ENCODE assay signal across 11 cellular contexts in genomic region chr12:122909442-122910288, GRCh38. TPM values are rescaled to one million over a fixed set of nuclear protein-coding genes. Genes with fewer than 3 reads are reported as not detected.
A peak's percentile ranks its signal among the peaks of the same experiment; 100 is the strongest.
DNase-seq lines count a peak whose midpoint lies in the region; ATAC-seq and TF ChIP-seq lines count a peak whose summit lies in the region.
"Had no signal": no experiment of that assay in that cellular context is flagged by ENCODE, and none has a peak within 500 bp of the region (broad histone marks: within the 10 kb centered on the region; RNA-seq: fewer than 3 reads in every experiment).

No MANE protein-coding gene starts in this region.

- intact Hi-C loops in heart left ventricle (cut with DNase I), result no loop called here
- intact Hi-C loops in naive thymus-derived CD4-positive, alpha-beta T cell (cut with micrococcal nuclease), result no loop called here

- H3K36me3 ChIP-seq in HUES64 (ENCODE audit: insufficient read depth, low read length) (no peaks in the 10 kb centered on the region), heart left ventricle (no peaks in the 10 kb centered on the region)
- H3K36me3 ChIP-seq in naive thymus-derived CD4-positive, alpha-beta T cell (ENCODE audit: control insufficient read depth in 2 of 3, insufficient read depth in 3 of 3, low read length in 3 of 3), result no peaks in the 10 kb centered on the region

- no peak for TF ChIP-seq CTCF in heart left ventricle (IDR thresholded peaks at IDR 0.05)

- TF ChIP-seq POLR2A in heart left ventricle (IDR thresholded peaks at IDR 0.05), result no peak

- POLR2A ChIA-PET in naive thymus-derived CD4-positive, alpha-beta T cell (lab: Charles Lee), result no interaction called here

- H3K4me3 ChIP-seq in HUES64 (ENCODE audit: low read length) (no peak overlapping the region), heart left ventricle (no peak overlapping the region)
- H3K4me3 ChIP-seq in naive thymus-derived CD4-positive, alpha-beta T cell (ENCODE audit: low read length), result no peak overlapping the region

- H3K9ac ChIP-seq in HUES64 (ENCODE audit: low read depth, low read length), result no peak overlapping the region

- no peak overlapping the region for H3K4me3 Mint-ChIP-seq in naive thymus-derived CD4-positive, alpha-beta T cell

- WGBS in HUES64, result 59% methylated on average over 9 of the region's 12 CpGs
- WGBS in heart left ventricle, 4 donors, result 51 to 59% (median 58%) methylated on average over 12 of the region's 12 CpGs

- peaks cover 0 to 17% (median 0%) of the 10 kb centered on the region in 5 donors for H3K27me3 Mint-ChIP-seq in naive thymus-derived CD4-positive, alpha-beta T cell

- ATAC-seq in heart left ventricle (peak; percentile 92 to 98 (median 96)), GM19452 (IDR thresholded peaks at IDR 0.05; ENCODE audit: unreplicated experiment) (no peak), HG03108 (IDR thresholded peaks at IDR 0.05; ENCODE audit: unreplicated experiment) (no peak)
- no peak for ATAC-seq in naive thymus-derived CD4-positive, alpha-beta T cell

- H3K9me3 ChIP-seq in HUES64 (ENCODE audit: insufficient read depth, low read depth, low read length), result no peaks in the 10 kb centered on the region
- H3K9me3 ChIP-seq in heart left ventricle, result no peaks in the 10 kb centered on the region
- no peaks in the 10 kb centered on the region for H3K9me3 ChIP-seq in naive thymus-derived CD4-positive, alpha-beta T cell (ENCODE audit: control insufficient read depth in 2 of 3, low read length in 3 of 3)

- peaks cover 0 to 2% (median 0%) of the 10 kb centered on the region in 5 donors for H3K36me3 Mint-ChIP-seq in naive thymus-derived CD4-positive, alpha-beta T cell

- H3K27ac Mint-ChIP-seq in naive thymus-derived CD4-positive, alpha-beta T cell, result peak overlapping the region in 3 of 9 donors; percentile 6 to 65 (median 26)

- H3K27ac ChIP-seq in HUES64 (ENCODE audit: low read depth, low read length) (peak overlapping the region; percentile 1; the same call in 1 of the 2 replicates), heart left ventricle (peak overlapping the region; percentile 46 to 93 (median 78))
- H3K27ac ChIP-seq in naive thymus-derived CD4-positive, alpha-beta T cell (ENCODE audit: low read depth, low read length), result no peak overlapping the region

- H3K9me3 Mint-ChIP-seq in naive thymus-derived CD4-positive, alpha-beta T cell, result no peaks in the 10 kb centered on the region

- H3K4me1 ChIP-seq in HUES64 (ENCODE audit: insufficient read depth, low read length), result peaks cover 10% of the 10 kb centered on the region
- H3K4me1 ChIP-seq in heart left ventricle, result peaks cover 0 to 18% (median 3%) of the 10 kb centered on the region in 12 donors
- no peaks in the 10 kb centered on the region for H3K4me1 ChIP-seq in naive thymus-derived CD4-positive, alpha-beta T cell (ENCODE audit: control insufficient read depth in 2 of 2, insufficient read depth in 2 of 2, low read length in 2 of 2)

- H3K27me3 ChIP-seq in HUES64 (ENCODE audit: insufficient read depth, low read length) (no peaks in the 10 kb centered on the region), heart left ventricle (no peaks in the 10 kb centered on the region)
- no peaks in the 10 kb centered on the region for H3K27me3 ChIP-seq in naive thymus-derived CD4-positive, alpha-beta T cell (ENCODE audit: control insufficient read depth in 2 of 2, insufficient read depth in 2 of 2, low read length in 2 of 2)

- CTCF ChIA-PET in naive thymus-derived CD4-positive, alpha-beta T cell (lab: Charles Lee), result no interaction called here

- peaks cover 0 to 4% (median 0%) of the 10 kb centered on the region in 7 donors for H3K4me1 Mint-ChIP-seq in naive thymus-derived CD4-positive, alpha-beta T cell

- peak; percentile 73 for DNase-seq in NCI-H774 (lab: John Stamatoyannopoulos, UW)
- peak in 4 of 5 donors; percentile 70 to 78 (median 74) for DNase-seq in heart left ventricle
- DNase-seq in putamen (ENCODE audit: low spot score), result peak; percentile 84
- DNase-seq in naive thymus-derived CD4-positive, alpha-beta T cell, result no peak
- no peak for DNase-seq in Kasumi-1 (lab: John Stamatoyannopoulos, UW)
- DNase-seq: activated CD4-positive, alpha-beta T cell treated with anti-CD3 and anti-CD28 coated beads for 48 hours; DMS79 treated with DMSO at 0.1 percent for 48 hours; stimulated activated CD4-positive, alpha-beta T cell treated with anti-CD3 and anti-CD28 coated beads, Interleukin-4, amount 100 ng/mL, for 4 hours had no signal

RNA-seq across cellular contexts. Expression of gene VPS37B, which starts 13.7 kb away (rescaled TPM):
- polyA plus RNA-seq in HUES64 (2013, experiment 1 of 2), result 8.4 TPM
- 10.7 TPM for polyA plus RNA-seq in HUES64 (2013, experiment 2 of 2)
- 10 to 100 TPM; 14.5 to 51.2 (median 22.7) TPM for total RNA-seq in heart left ventricle
- polyA plus RNA-seq in heart left ventricle, result 10 to 100 TPM; 17.4 to 21.7 TPM
- total RNA-seq in naive thymus-derived CD4-positive, alpha-beta T cell, result 100 to 1,000 TPM in 1 of 5 experiments, 10 to 100 TPM in 4; 25.3 to 101 (median 30.1) TPM
- 10 to 100 TPM; 16.5 to 16.9 TPM for polyA plus RNA-seq in naive thymus-derived CD4-positive, alpha-beta T cell

RNA-seq across cellular contexts. Expression of gene ABCB9, which starts 56.6 kb away (rescaled TPM):
- polyA plus RNA-seq in HUES64 (2013, experiment 1 of 2), result 2.5 TPM
- polyA plus RNA-seq in HUES64 (2013, experiment 2 of 2), result 2.2 TPM
- total RNA-seq in heart left ventricle, result 1 to 10 TPM; 3.1 to 8.6 (median 4.7) TPM
- 1 to 10 TPM; 3.1 to 3.3 TPM for polyA plus RNA-seq in heart left ventricle
- 1 to 10 TPM; 6.2 to 8.9 (median 7.1) TPM for total RNA-seq in naive thymus-derived CD4-positive, alpha-beta T cell
- polyA plus RNA-seq in naive thymus-derived CD4-positive, alpha-beta T cell, result 1 to 10 TPM in 1 of 2 donors, under 1 TPM in 1; 0.74 to 1.5 TPM

Comparison
In these comparisons a context has a peak if more than half of its experiments do, and no peak if none do; other contexts are left out.
1. DNase-seq: peak in NCI-H774 (single experiment), heart left ventricle (4 of 5) and putamen (single experiment); none in naive thymus-derived CD4-positive, alpha-beta T cell (0 of 9) and Kasumi-1 (0 of 2).
2. ATAC-seq: peak in heart left ventricle (4 of 4); none in GM19452 (single experiment), HG03108 (single experiment) and naive thymus-derived CD4-positive, alpha-beta T cell (single experiment).